In genomic region chr10:27959093-27959715, GRCh38 we compare ENCODE assay signal across 1 cellular context.
TF ChIP-seq lines count a peak whose summit lies in the region.

No MANE protein-coding gene starts in this region.

TF ChIP-seq in IMR-90, 13 proteins besides CTCF, POLR2A, EP300 and RAD21:
- TF ChIP-seq FOS (IDR thresholded peaks at IDR 0.05; ENCODE audit: low read depth, low read length) (no peak), CHD1 (IDR thresholded peaks at IDR 0.05; ENCODE audit: low read depth, low read length) (no peak), RFX5 (IDR thresholded peaks at IDR 0.05; ENCODE audit: low read depth, low read length) (no peak), MAFK (IDR thresholded peaks at IDR 0.05; ENCODE audit: low read depth, low read length) (no peak), RCOR1 (IDR thresholded peaks at IDR 0.05; ENCODE audit: insufficient replicate concordance, low read length) (no peak), MAZ (IDR thresholded peaks at IDR 0.05; ENCODE audit: borderline replicate concordance, low read depth, low read length) (no peak), USF2 (IDR thresholded peaks at IDR 0.05; ENCODE audit: low read depth, low read length) (no peak), ELK1 (IDR thresholded peaks at IDR 0.05; ENCODE audit: borderline replicate concordance, low read depth, low read length) (no peak), BHLHE40 (IDR thresholded peaks at IDR 0.05; ENCODE audit: low read depth, low read length) (no peak), CEBPB (IDR thresholded peaks at IDR 0.05; ENCODE audit: low read depth, low read length) (no peak), NFE2L2 (IDR thresholded peaks at IDR 0.05; ENCODE audit: low read depth, low read length) (no peak), SMC3 (IDR thresholded peaks at IDR 0.05; ENCODE audit: low read depth, low read length) (no peak), MXI1 (IDR thresholded peaks at IDR 0.05; ENCODE audit: borderline replicate concordance, low read depth, low read length) (no peak)
